ENCODE assay signal across 2 cellular contexts in the genomic region with DNA sequence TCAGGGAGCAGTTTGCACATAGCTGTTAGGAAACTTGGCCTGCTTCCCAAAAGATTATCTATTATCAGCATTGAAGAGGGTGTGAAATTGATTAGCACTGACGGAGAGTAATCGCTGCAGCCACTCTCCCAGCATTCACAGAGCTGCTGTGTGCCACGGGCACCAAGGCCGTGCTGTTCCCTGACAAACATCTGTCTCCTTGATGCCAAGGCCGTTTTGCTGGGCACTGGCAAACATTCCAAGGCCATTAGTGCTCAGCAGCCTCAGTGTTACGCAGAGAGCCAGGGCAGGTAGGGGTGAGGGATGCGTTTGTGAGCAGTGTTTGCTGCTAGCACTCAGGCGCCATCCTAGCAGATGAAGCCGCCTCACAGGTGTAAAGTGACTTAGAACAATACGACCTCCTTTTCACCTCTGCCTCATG.
TF ChIP-seq lines count a peak whose summit lies in the region.

No MANE protein-coding gene starts in this region.

TF ChIP-seq in GM23338, 12 proteins besides CTCF, POLR2A, EP300 and RAD21 (continues in another document):
- TF ChIP-seq STAT1 (IDR thresholded peaks at IDR 0.05; ENCODE audit: unreplicated experiment) = no peak
- no peak for TF ChIP-seq JUNB (IDR thresholded peaks at IDR 0.05; ENCODE audit: unreplicated experiment)
- TF ChIP-seq EZH2phosphoT487 (IDR thresholded peaks at IDR 0.05; ENCODE audit: unreplicated experiment) = no peak
- no peak for TF ChIP-seq EZH2 (IDR thresholded peaks at IDR 0.05; ENCODE audit: low read depth, unreplicated experiment)
- TF ChIP-seq ZNF462 (CRISPR knock-in tag; IDR thresholded peaks at IDR 0.05) = no peak
- TF ChIP-seq ZNF331 (CRISPR knock-in tag; IDR thresholded peaks at IDR 0.05; ENCODE audit: low read depth) = no peak
- no peak for TF ChIP-seq CREB1 (CRISPR knock-in tag; IDR thresholded peaks at IDR 0.05; ENCODE audit: low read depth)
- TF ChIP-seq, protein P1, sequence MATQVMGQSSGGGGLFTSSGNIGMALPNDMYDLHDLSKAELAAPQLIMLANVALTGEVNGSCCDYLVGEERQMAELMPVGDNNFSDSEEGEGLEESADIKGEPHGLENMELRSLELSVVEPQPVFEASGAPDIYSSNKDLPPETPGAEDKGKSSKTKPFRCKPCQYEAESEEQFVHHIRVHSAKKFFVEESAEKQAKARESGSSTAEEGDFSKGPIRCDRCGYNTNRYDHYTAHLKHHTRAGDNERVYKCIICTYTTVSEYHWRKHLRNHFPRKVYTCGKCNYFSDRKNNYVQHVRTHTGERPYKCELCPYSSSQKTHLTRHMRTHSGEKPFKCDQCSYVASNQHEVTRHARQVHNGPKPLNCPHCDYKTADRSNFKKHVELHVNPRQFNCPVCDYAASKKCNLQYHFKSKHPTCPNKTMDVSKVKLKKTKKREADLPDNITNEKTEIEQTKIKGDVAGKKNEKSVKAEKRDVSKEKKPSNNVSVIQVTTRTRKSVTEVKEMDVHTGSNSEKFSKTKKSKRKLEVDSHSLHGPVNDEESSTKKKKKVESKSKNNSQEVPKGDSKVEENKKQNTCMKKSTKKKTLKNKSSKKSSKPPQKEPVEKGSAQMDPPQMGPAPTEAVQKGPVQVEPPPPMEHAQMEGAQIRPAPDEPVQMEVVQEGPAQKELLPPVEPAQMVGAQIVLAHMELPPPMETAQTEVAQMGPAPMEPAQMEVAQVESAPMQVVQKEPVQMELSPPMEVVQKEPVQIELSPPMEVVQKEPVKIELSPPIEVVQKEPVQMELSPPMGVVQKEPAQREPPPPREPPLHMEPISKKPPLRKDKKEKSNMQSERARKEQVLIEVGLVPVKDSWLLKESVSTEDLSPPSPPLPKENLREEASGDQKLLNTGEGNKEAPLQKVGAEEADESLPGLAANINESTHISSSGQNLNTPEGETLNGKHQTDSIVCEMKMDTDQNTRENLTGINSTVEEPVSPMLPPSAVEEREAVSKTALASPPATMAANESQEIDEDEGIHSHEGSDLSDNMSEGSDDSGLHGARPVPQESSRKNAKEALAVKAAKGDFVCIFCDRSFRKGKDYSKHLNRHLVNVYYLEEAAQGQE (IDR thresholded peaks at IDR 0.05; ENCODE audit: unreplicated experiment) = no peak
- TF ChIP-seq, protein P2, sequence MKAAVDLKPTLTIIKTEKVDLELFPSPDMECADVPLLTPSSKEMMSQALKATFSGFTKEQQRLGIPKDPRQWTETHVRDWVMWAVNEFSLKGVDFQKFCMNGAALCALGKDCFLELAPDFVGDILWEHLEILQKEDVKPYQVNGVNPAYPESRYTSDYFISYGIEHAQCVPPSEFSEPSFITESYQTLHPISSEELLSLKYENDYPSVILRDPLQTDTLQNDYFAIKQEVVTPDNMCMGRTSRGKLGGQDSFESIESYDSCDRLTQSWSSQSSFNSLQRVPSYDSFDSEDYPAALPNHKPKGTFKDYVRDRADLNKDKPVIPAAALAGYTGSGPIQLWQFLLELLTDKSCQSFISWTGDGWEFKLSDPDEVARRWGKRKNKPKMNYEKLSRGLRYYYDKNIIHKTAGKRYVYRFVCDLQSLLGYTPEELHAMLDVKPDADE (IDR thresholded peaks at IDR 0.05) = no peak
- TF ChIP-seq POLR2AphosphoS5 (IDR thresholded peaks at IDR 0.05; ENCODE audit: low read depth) = no peak

TF ChIP-seq in HepG2, 621 proteins besides CTCF, POLR2A, EP300 and RAD21:
- TF ChIP-seq ZNF550 (CRISPR knock-in tag; IDR thresholded peaks at IDR 0.05; ENCODE audit: borderline replicate concordance) = no peak
- TF ChIP-seq NAIF1 (CRISPR knock-in tag; IDR thresholded peaks at IDR 0.05; ENCODE audit: borderline replicate concordance) = no peak
- TF ChIP-seq ZBTB33 (CRISPR knock-in tag; IDR thresholded peaks at IDR 0.05) = peak; percentile 58; the same call in 1 of the 2 replicates
- TF ChIP-seq, protein P3, sequence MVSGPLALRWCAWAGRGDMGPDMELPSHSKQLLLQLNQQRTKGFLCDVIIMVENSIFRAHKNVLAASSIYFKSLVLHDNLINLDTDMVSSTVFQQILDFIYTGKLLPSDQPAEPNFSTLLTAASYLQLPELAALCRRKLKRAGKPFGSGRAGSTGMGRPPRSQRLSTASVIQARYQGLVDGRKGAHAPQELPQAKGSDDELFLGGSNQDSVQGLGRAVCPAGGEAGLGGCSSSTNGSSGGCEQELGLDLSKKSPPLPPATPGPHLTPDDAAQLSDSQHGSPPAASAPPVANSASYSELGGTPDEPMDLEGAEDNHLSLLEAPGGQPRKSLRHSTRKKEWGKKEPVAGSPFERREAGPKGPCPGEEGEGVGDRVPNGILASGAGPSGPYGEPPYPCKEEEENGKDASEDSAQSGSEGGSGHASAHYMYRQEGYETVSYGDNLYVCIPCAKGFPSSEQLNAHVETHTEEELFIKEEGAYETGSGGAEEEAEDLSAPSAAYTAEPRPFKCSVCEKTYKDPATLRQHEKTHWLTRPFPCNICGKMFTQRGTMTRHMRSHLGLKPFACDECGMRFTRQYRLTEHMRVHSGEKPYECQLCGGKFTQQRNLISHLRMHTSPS (CRISPR knock-in tag; IDR thresholded peaks at IDR 0.05; ENCODE audit: low read depth) = peak; percentile 84; the same call in 1 of the 2 replicates
- no peak for TF ChIP-seq CREM (IDR thresholded peaks at IDR 0.05)
- TF ChIP-seq CREM (CRISPR knock-in tag; IDR thresholded peaks at IDR 0.05) = no peak
- peak; percentile 72 for TF ChIP-seq ZSCAN25 (CRISPR knock-in tag; IDR thresholded peaks at IDR 0.05)
- no peak for TF ChIP-seq SP140L (CRISPR knock-in tag; IDR thresholded peaks at IDR 0.05; ENCODE audit: borderline replicate concordance)
- TF ChIP-seq, protein P4, sequence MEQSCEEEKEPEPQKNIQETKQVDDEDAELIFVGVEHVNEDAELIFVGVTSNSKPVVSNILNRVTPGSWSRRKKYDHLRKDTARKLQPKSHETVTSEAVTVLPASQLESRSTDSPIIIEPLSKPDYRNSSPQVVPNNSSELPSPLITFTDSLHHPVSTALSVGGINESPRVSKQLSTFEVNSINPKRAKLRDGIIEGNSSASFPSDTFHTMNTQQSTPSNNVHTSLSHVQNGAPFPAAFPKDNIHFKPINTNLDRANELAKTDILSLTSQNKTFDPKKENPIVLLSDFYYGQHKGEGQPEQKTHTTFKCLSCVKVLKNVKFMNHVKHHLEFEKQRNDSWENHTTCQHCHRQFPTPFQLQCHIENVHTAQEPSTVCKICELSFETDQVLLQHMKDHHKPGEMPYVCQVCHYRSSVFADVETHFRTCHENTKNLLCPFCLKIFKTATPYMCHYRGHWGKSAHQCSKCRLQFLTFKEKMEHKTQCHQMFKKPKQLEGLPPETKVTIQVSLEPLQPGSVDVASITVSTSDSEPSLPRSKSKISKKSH (CRISPR knock-in tag; IDR thresholded peaks at IDR 0.05; ENCODE audit: borderline replicate concordance) = 0 out of 2 replicates have a peak, but pooled peaks have one; percentile 19
- TF ChIP-seq HNRNPL (IDR thresholded peaks at IDR 0.05; ENCODE audit: low read depth, low read length) = 0 out of 2 replicates have a peak, but pooled peaks have one; percentile 59
